ENCODE assay signal across 34 cellular contexts in the genomic region with DNA sequence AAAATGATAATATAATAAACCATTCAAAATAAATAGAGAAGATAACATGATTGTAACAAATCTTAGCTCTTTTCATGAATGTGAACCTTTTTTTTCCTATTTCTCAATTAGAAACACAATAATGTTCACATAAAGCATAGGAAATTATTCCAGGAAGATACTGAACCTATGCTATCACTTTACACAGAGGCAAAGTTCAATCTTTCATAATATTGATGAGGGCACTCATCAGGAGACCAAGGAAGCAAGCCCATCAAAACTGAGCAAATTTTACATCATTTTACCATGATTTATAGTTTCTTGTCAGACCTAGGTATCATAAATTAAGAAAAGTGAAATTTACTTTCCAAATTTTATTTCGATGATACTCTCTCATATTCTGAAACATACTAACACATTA.
"Had no signal": no experiment of that assay in that cellular context is flagged by ENCODE, and none has a peak within 500 bp of the region (broad histone marks: within the 10 kb centered on the region; RNA-seq: fewer than 3 reads in every experiment).

No MANE protein-coding gene starts in this region.

- DNase-seq: Karpas-422, Kasumi-1, MG63, MM.1S, MV-4-11, NCI-H1048, NCI-H1092, NCI-H1092 treated with DMSO at 0.1 percent for 48 hours, NCI-H1105, NCI-H1105 treated with DMSO at 0.1 percent for 48 hours, NCI-H1417, NCI-H1417 treated with DMSO at 0.1 percent for 48 hours, NCI-H1436, NCI-H1436 treated with DMSO at 0.1 percent for 48 hours, NCI-H146, NCI-H1694, NCI-H1694 treated with DMSO at 0.1 percent for 48 hours, NCI-H187, NCI-H187 treated with DMSO at 0.1 percent for 48 hours, NCI-H1930, NCI-H2029, NCI-H2029 treated with DMSO at 0.1 percent for 48 hours, NCI-H2081, NCI-H2081 treated with DMSO at 0.1 percent for 48 hours, NCI-H2107, NCI-H2171, NCI-H2171 treated with DMSO at 0.1 percent for 48 hours, NCI-H2227 treated with DMSO at 0.1 percent for 48 hours, NCI-H226, NCI-H345, NCI-H446, NCI-H446 treated with DMSO at 0.1 percent for 48 hours, NCI-H510A, NCI-H510A treated with DMSO at 0.1 percent for 48 hours had no signal

- H3K9me3 ChIP-seq: MG63 had no signal

- H3K27me3 ChIP-seq: MG63 had no signal

- H3K36me3 ChIP-seq: MG63 had no signal

- H3K4me3 ChIP-seq: MG63 had no signal
